16 cellular contexts compared by ENCODE assay signal in the genomic region with DNA sequence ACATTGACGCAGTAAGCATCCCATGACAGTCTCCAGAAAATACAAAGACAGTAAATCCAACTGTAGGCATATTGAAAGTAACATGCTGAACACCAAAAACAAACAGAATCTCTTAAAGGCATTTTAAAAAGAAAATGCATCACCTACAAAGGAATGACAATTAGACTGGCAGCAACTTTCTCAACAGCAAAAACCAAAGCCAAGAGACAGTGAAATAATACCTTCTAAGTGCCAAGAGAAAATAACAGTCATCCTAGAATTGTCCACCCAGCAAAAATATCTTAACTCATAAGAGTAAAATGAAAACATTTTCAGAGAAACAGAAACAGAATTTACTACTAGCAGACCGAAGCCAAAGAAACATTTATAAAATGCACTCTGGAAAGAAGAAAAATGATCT. TPM values are rescaled to one million over a fixed set of nuclear protein-coding genes. Genes with fewer than 3 reads are reported as not detected.
A peak's percentile ranks its signal among the peaks of the same experiment; 100 is the strongest.
DNase-seq lines count a peak whose midpoint lies in the region; ATAC-seq and TF ChIP-seq lines count a peak whose summit lies in the region.
"Had no signal": no experiment of that assay in that cellular context is flagged by ENCODE, and none has a peak within 500 bp of the region (broad histone marks: within the 10 kb centered on the region; RNA-seq: fewer than 3 reads in every experiment).

No MANE protein-coding gene starts in this region.

- H3K79me2 ChIP-seq in GM23248 (ENCODE audit: insufficient read depth), result no peaks in the 10 kb centered on the region

- 35 to 41% methylated on average over 2 of the region's 2 CpGs for WGBS in GM23248 (ENCODE audit: low coverage in 1 of 2, low lambda C conversion rate in 2 of 2, missing lambda C conversion rate in 2 of 2), 2 experiments

- 0 out of 2 replicates have a peak overlapping the region, but pooled peaks have one; percentile 4 for H3K27ac ChIP-seq in GM23248
- H3K27ac ChIP-seq: BLaER1 had no signal

- H3K27me3 ChIP-seq in GM23248 (replicated peaks; ENCODE audit: insufficient read depth), result no peaks in the 10 kb centered on the region
- H3K27me3 ChIP-seq: BLaER1 had no signal

- peak; percentile 69 for DNase-seq in AG10803 (ENCODE audit: low read depth)
- DNase-seq in GM23248, result peak; percentile 69
- DNase-seq in fibroblast of the aortic adventitia (ENCODE audit: low read depth), result peak; percentile 34
- no peak for DNase-seq in NCI-H2029 (lab: John Stamatoyannopoulos, UW)
- DNase-seq: CD4-positive, alpha-beta memory T cell; DMS153; DMS79; GDM1; H9 had no signal

- no peak overlapping the region for H2AFZ ChIP-seq in GM23248

- TF ChIP-seq CTCF in AG10803 (conservative IDR thresholded peaks at IDR 0.05; ENCODE audit: low read length) (no peak), fibroblast of the aortic adventitia (IDR thresholded peaks at IDR 0.05; ENCODE audit: insufficient read depth, low read length) (no peak)

- no peak overlapping the region for H3K27ac Mint-ChIP-seq in stimulated activated memory B cell treated with anti-CD40 and anti-IgM and Interleukin-4, amounts not matched to agents 10 μg/mL and 1 μg/mL and 100 μg/mL, for 72 hours
- H3K27ac Mint-ChIP-seq: CD14-positive monocyte; CD4-positive, alpha-beta memory T cell; H9 had no signal

- no peaks in the 10 kb centered on the region for H3K9me3 ChIP-seq in GM23248 (ENCODE audit: low read depth)
- H3K9me3 ChIP-seq: BLaER1 had no signal

- H3K4me3 ChIP-seq in AG10803 (ENCODE audit: low read length) (no peak overlapping the region), GM23248 (peak overlapping the region; percentile 21), fibroblast of the aortic adventitia (ENCODE audit: low read depth, low read length) (no peak overlapping the region)
- H3K4me3 ChIP-seq: BLaER1 had no signal

- H3K4me1 Mint-ChIP-seq in stimulated activated memory B cell treated with anti-CD40 and anti-IgM and Interleukin-4, amounts not matched to agents 10 μg/mL and 1 μg/mL and 100 μg/mL, for 72 hours, result no peaks in the 10 kb centered on the region
- H3K4me1 Mint-ChIP-seq: CD14-positive monocyte; CD4-positive, alpha-beta memory T cell had no signal

- ATAC-seq in stimulated activated memory B cell treated with anti-CD40 and anti-IgM and Interleukin-4, amounts not matched to agents 10 μg/mL and 1 μg/mL and 100 μg/mL, for 72 hours, result no peak
- ATAC-seq in HG03354 (IDR thresholded peaks at IDR 0.05; ENCODE audit: poor library complexity, severe bottlenecking, unreplicated experiment), result no peak
- ATAC-seq: HepG2 had no signal

- no peaks in the 10 kb centered on the region for H3K9me3 Mint-ChIP-seq in stimulated activated memory B cell treated with anti-CD40 and anti-IgM and Interleukin-4, amounts not matched to agents 10 μg/mL and 1 μg/mL and 100 μg/mL, for 72 hours
- H3K9me3 Mint-ChIP-seq: CD4-positive, alpha-beta memory T cell had no signal

- no peaks in the 10 kb centered on the region for H3K9me2 ChIP-seq in GM23248 (ENCODE audit: insufficient read depth)

- peak overlapping the region; percentile 49 for H3K4me2 ChIP-seq in GM23248 (ENCODE audit: unreplicated experiment)
- H3K4me2 ChIP-seq: BLaER1 had no signal

- H3K4me1 ChIP-seq in GM23248 (ENCODE audit: insufficient read depth), result peaks cover 36% of the 10 kb centered on the region
- H3K4me1 ChIP-seq: BLaER1 had no signal

- no peaks in the 10 kb centered on the region for H4K20me1 ChIP-seq in GM23248 (ENCODE audit: insufficient read depth)
- H4K20me1 ChIP-seq: BLaER1 had no signal

- H3K36me3 ChIP-seq in GM23248 (ENCODE audit: low read depth), result no peaks in the 10 kb centered on the region
- H3K36me3 ChIP-seq: BLaER1 had no signal

- H3F3A ChIP-seq in GM23248 (ENCODE audit: insufficient read depth), result peaks cover 34% of the 10 kb centered on the region

- no peak overlapping the region for H3K4me3 Mint-ChIP-seq in stimulated activated memory B cell treated with anti-CD40 and anti-IgM and Interleukin-4, amounts not matched to agents 10 μg/mL and 1 μg/mL and 100 μg/mL, for 72 hours
- H3K4me3 Mint-ChIP-seq: CD14-positive monocyte; CD4-positive, alpha-beta memory T cell; H9 had no signal

- no peaks in the 10 kb centered on the region for H3K36me3 Mint-ChIP-seq in stimulated activated memory B cell treated with anti-CD40 and anti-IgM and Interleukin-4, amounts not matched to agents 10 μg/mL and 1 μg/mL and 100 μg/mL, for 72 hours
- H3K36me3 Mint-ChIP-seq: CD14-positive monocyte; CD4-positive, alpha-beta memory T cell had no signal

- no peak overlapping the region for H3K9ac ChIP-seq in GM23248
- H3K9ac ChIP-seq: BLaER1 had no signal

- in situ Hi-C loops in GM23248 (cut with MboI), result no loop called here

- H3K27me3 Mint-ChIP-seq in stimulated activated memory B cell treated with anti-CD40 and anti-IgM and Interleukin-4, amounts not matched to agents 10 μg/mL and 1 μg/mL and 100 μg/mL, for 72 hours, result peaks cover 9% of the 10 kb centered on the region

RNA-seq across cellular contexts. Expression of a gene that starts 20.0 kb away (rescaled TPM):
- total RNA-seq in GM23248 (2014; rRNA removed; shearing (Covaris generic)), result not detected in 2 replicates
- not detected in 2 replicates for polyA plus RNA-seq in GM23248 (2016; fragmentation: Nextera tagmentation; extraction: Ambion mirVana)
- not detected in 2 replicates for total RNA-seq in fibroblast of the aortic adventitia (ENCODE audit: low replicate concordance)
- total RNA-seq: A172; CD4-positive, alpha-beta memory T cell; H1; H9; HepG2 had no signal
- polyA plus RNA-seq: CD14-positive monocyte; CD4-positive, alpha-beta memory T cell; H1; HepG2 had no signal

RNA-seq across cellular contexts. Expression of a gene that starts 49.2 kb away (rescaled TPM):
- total RNA-seq in GM23248 (2014; rRNA removed; shearing (Covaris generic)), result 2.0 and 3.9 TPM in 2 replicates
- polyA plus RNA-seq in GM23248 (2016; fragmentation: Nextera tagmentation; extraction: Ambion mirVana), result 0.49 and 1.1 TPM in 2 replicates
- 0.18 and 1.9 TPM in 2 replicates for total RNA-seq in fibroblast of the aortic adventitia (ENCODE audit: low replicate concordance)
- total RNA-seq: A172, HepG2 had no signal
- polyA plus RNA-seq: HepG2 had no signal
